8 cellular contexts compared by ENCODE assay signal in the genomic region with DNA sequence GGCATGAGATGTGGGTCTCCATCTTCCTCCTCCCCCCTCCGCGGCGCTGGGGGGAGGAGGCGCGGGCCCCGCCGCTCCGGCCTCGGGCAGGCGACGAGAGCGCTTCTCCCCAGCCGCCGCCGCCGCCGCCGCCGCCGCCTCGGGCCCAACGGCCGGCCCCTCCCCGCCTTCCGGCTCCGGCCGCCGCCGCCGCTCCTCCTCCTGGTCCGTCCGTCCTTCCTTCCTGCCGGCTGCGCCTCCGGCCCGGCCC.
DNase-seq lines count a peak whose midpoint lies in the region; ATAC-seq lines count a peak whose summit lies in the region.

No MANE protein-coding gene starts in this region.

- H3K9me3 ChIP-seq in BLaER1 treated with 17β-estradiol and CSF1 and Interleukin-3, amounts not matched to agents 10 nM and 100 nM (replicated peaks in 1 of 11), result no peaks in the 10 kb centered on the region
- H3K9me3 ChIP-seq in iPS-20b (ENCODE audit: insufficient read depth, low read depth, low read length), result no peaks in the 10 kb centered on the region

- ATAC-seq in GM18858 (IDR thresholded peaks at IDR 0.05; ENCODE audit: unreplicated experiment) (peak; percentile 29), HG03025 (IDR thresholded peaks at IDR 0.05; ENCODE audit: low FRiP score, unreplicated experiment) (peak; percentile 39)
- peak; percentile 61 for ATAC-seq in stimulated activated effector memory CD8-positive, alpha-beta T cell treated with anti-CD3 and anti-CD28 coated beads, Interleukin-12 subunit alpha, Interleukin-12 subunit beta, amount 100 ng/mL, for 72 hours

- H3K4me3 ChIP-seq in BLaER1 treated with 17β-estradiol and CSF1 and Interleukin-3, amounts not matched to agents 10 nM and 100 nM, result peak overlapping the region; percentile 81 to 95 (median 90)
- H3K4me3 ChIP-seq in iPS-20b (ENCODE audit: low read length), result peak overlapping the region; percentile 72

- H3K4me3 Mint-ChIP-seq in stimulated activated effector memory CD8-positive, alpha-beta T cell treated with anti-CD3 and anti-CD28 coated beads, Interleukin-12 subunit alpha, Interleukin-12 subunit beta, amount 100 ng/mL, for 72 hours, result peak overlapping the region; percentile 83

- peaks cover 40 to 50% (median 46%) of the 10 kb centered on the region in 11 experiments; a peak in 21 of 22 replicates for H4K20me1 ChIP-seq in BLaER1 treated with 17β-estradiol and CSF1 and Interleukin-3, amounts not matched to agents 10 nM and 100 nM

- H3K36me3 ChIP-seq in BLaER1 treated with 17β-estradiol and CSF1 and Interleukin-3, amounts not matched to agents 10 nM and 100 nM, result peaks cover 0 to 11% (median 0%) of the 10 kb centered on the region in 11 experiments; a peak in 4 of 22 replicates
- no peaks in the 10 kb centered on the region for H3K36me3 ChIP-seq in iPS-20b (ENCODE audit: insufficient read depth, low read depth, low read length)

- peaks cover 48 to 58% (median 52%) of the 10 kb centered on the region in 10 experiments for H3K4me1 ChIP-seq in BLaER1 treated with 17β-estradiol and CSF1 and Interleukin-3, amounts not matched to agents 10 nM and 100 nM
- peaks cover 38% of the 10 kb centered on the region for H3K4me1 ChIP-seq in iPS-20b (ENCODE audit: insufficient read depth, low read length)

- peaks cover 49% of the 10 kb centered on the region for H3K36me3 Mint-ChIP-seq in stimulated activated effector memory CD8-positive, alpha-beta T cell treated with anti-CD3 and anti-CD28 coated beads, Interleukin-12 subunit alpha, Interleukin-12 subunit beta, amount 100 ng/mL, for 72 hours

- H3K4me1 Mint-ChIP-seq in stimulated activated effector memory CD8-positive, alpha-beta T cell treated with anti-CD3 and anti-CD28 coated beads, Interleukin-12 subunit alpha, Interleukin-12 subunit beta, amount 100 ng/mL, for 72 hours, result peaks cover 43% of the 10 kb centered on the region

- H3K4me2 ChIP-seq in BLaER1 treated with 17β-estradiol and CSF1 and Interleukin-3, amounts not matched to agents 10 nM and 100 nM, result peak overlapping the region; percentile 95 to 100 (median 99)

- no peak overlapping the region for H3K27ac Mint-ChIP-seq in stimulated activated effector memory CD8-positive, alpha-beta T cell treated with anti-CD3 and anti-CD28 coated beads, Interleukin-12 subunit alpha, Interleukin-12 subunit beta, amount 100 ng/mL, for 72 hours

- peak overlapping the region; percentile 94 to 97 (median 96) for H3K27ac ChIP-seq in BLaER1 treated with 17β-estradiol and CSF1 and Interleukin-3, amounts not matched to agents 10 nM and 100 nM
- H3K27ac ChIP-seq in angular gyrus (ENCODE audit: low read depth, low read length), result peak overlapping the region; percentile 82
- no peak overlapping the region for H3K27ac ChIP-seq in iPS-20b (ENCODE audit: low read length)

- DNase-seq in NCI-H510A (lab: John Stamatoyannopoulos, UW) (peak; percentile 34), NCI-H128 (lab: John Stamatoyannopoulos, UW; ENCODE audit: unreplicated experiment) (no peak)
- DNase-seq in stimulated activated effector memory CD8-positive, alpha-beta T cell treated with anti-CD3 and anti-CD28 coated beads, Interleukin-12 subunit alpha, Interleukin-12 subunit beta, amount 100 ng/mL, for 72 hours (ENCODE audit: low spot score in 2 of 2), result peak in 1 of 2 donors; percentile 50

- H3K27me3 ChIP-seq in BLaER1 treated with 17β-estradiol and CSF1 and Interleukin-3, amounts not matched to agents 10 nM and 100 nM, result no peaks in the 10 kb centered on the region
- peaks cover 80% of the 10 kb centered on the region for H3K27me3 ChIP-seq in iPS-20b (ENCODE audit: insufficient read depth, low read length)

- peak overlapping the region; percentile 93 to 97 (median 96) for H3K9ac ChIP-seq in BLaER1 treated with 17β-estradiol and CSF1 and Interleukin-3, amounts not matched to agents 10 nM and 100 nM
- H3K9ac ChIP-seq in iPS-20b (ENCODE audit: low read depth, low read length), result peak overlapping the region; percentile 26; the same call in 1 of the 2 replicates

- no peaks in the 10 kb centered on the region for H3K9me3 Mint-ChIP-seq in stimulated activated effector memory CD8-positive, alpha-beta T cell treated with anti-CD3 and anti-CD28 coated beads, Interleukin-12 subunit alpha, Interleukin-12 subunit beta, amount 100 ng/mL, for 72 hours
